8 cellular contexts compared by ENCODE assay signal in the genomic region with DNA sequence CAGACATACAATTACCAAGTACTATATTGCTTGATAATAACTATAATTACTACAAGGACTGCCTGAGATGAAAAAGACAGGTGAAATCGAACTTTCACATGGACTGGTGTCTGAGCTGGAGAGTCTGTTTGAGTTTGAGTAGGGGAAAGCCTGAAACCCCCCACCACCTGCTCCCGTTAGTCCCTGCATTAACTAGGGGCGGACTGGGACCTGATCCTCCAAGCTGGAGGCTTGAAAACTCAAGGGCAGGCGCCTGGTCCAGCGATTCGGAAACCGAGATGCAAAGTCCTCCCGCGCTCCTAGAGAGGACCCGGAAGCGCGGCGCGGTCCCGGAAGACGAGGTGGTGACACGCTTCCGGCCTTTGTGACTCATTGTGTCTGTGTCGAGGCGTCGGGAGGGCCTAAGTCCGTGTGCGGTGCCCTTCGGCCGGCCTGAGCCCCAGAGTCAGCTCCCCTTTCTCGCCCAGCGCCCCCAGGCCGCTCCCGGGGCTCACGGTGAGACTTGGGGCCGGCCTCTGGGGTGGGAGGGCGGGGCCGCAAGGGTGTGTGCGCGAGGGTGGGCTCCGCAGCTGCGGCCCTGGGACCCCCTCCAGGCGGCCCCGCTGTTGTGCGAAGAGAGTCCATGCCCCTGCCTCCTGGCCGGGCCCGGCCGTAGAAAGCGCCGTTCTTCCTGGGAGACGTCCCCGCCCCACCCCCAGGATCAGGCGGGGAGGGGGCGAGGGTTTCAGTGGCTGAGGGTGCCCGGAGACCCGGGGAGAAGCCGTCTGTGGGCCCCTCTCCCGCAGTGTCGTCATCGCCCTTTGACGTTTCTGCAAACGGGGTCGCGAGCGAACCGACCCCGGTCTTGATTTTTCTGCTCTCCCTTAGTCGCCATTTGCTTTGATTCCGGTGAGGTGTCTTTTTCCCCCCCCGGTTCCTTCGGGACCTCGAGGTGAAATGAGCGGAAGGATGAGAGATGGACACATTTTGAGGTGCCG. TPM values are rescaled to one million over a fixed set of nuclear protein-coding genes. Genes with fewer than 3 reads are reported as not detected.
DNase-seq lines count a peak whose midpoint lies in the region; ATAC-seq, FAIRE-seq and TF ChIP-seq lines count a peak whose summit lies in the region.

Gene ZKSCAN1 (plus strand): TSS at position 365 of the 977 bp plus-strand sequence. CDS start 7,911 bp downstream, outside the sequence.

- H3K36me3 ChIP-seq in Caco-2 (ENCODE audit: control insufficient read depth, insufficient read depth, low read length): no peaks in the 10 kb centered on the region
- peaks cover 18% of the 10 kb centered on the region for H3K36me3 ChIP-seq in NT2/D1 (ENCODE audit: insufficient read depth, insufficient read length, low read length)
- H3K36me3 ChIP-seq in endodermal cell (ENCODE audit: control insufficient read depth, insufficient read depth, low read length): peaks cover 11% of the 10 kb centered on the region

- H3K27me3 Mint-ChIP-seq in Caco-2 (ENCODE audit: insufficient read depth, unreplicated experiment) (no peaks in the 10 kb centered on the region), endodermal cell (ENCODE audit: insufficient read depth) (peaks cover 2% of the 10 kb centered on the region)

- H3K27me3 ChIP-seq in Caco-2 (replicated peaks; ENCODE audit: control insufficient read depth, insufficient read depth, low read length) (no peaks in the 10 kb centered on the region), NT2/D1 (ENCODE audit: insufficient read depth, insufficient read length) (no peaks in the 10 kb centered on the region), endodermal cell (ENCODE audit: control insufficient read depth, insufficient read depth, low read length, poor library complexity, severe bottlenecking) (no peaks in the 10 kb centered on the region)

- FAIRE-seq in HTR-8/SVneo (lab: Jason Lieb, UNC): no peak

- peak within 1 kb of the TSS; percentile 92 for H3K9ac ChIP-seq in NT2/D1 (ENCODE audit: insufficient read length, low read depth)
- peak within 1 kb of the TSS; percentile 95 for H3K9ac ChIP-seq in endodermal cell (ENCODE audit: extremely low read depth, low read length, poor library complexity, severe bottlenecking)

- H3K4me3 Mint-ChIP-seq in Caco-2 (ENCODE audit: unreplicated experiment): peak within 1 kb of the TSS; percentile 91
- peak within 1 kb of the TSS; percentile 93 for H3K4me3 Mint-ChIP-seq in endodermal cell

- intact Hi-C loops in Caco-2 (cut with micrococcal nuclease; ENCODE audit: unreplicated experiment): loop anchor here (1.0 kb wide), 3 partner anchors 12 to 38 kb away; no protein-coding TSS in a partner anchor

- H3K27ac Mint-ChIP-seq in Caco-2 (ENCODE audit: unreplicated experiment): peak within 1 kb of the TSS; percentile 90
- peak within 1 kb of the TSS; percentile 97 for H3K27ac Mint-ChIP-seq in endodermal cell

- H3K27ac ChIP-seq in endodermal cell (ENCODE audit: low read depth, low read length): peak within 1 kb of the TSS; percentile 93

- no TSS peak for BruUV-seq in Caco-2 (replicated peaks; lab: Mats Ljungman, UMichigan)

- H3K4me3 ChIP-seq in Caco-2 (ENCODE audit: low read depth, low read length) (peak within 1 kb of the TSS; percentile 82), NT2/D1 (ENCODE audit: insufficient read length, low read depth) (peak within 1 kb of the TSS; percentile 88), endodermal cell (ENCODE audit: low read length) (peak within 1 kb of the TSS; percentile 99)

- CTCF ChIA-PET in Caco-2 (lab: Charles Lee): interaction anchor here (0.6 to 1.3 kb wide), 3 partner anchors 12 to 67 kb away, joined by 3 to 6 read pairs (median 3); no protein-coding TSS in a partner anchor

- peak; percentile 89 for ATAC-seq in GM21367 (IDR thresholded peaks at IDR 0.05; ENCODE audit: unreplicated experiment)

- 0 to 1% methylated on average over 11 to 69 of the region's 69 CpGs for WGBS in endodermal cell (ENCODE audit: insufficient coverage in 1 of 2, insufficient read length in 1 of 2), 2 experiments

- POLR2A ChIA-PET in Caco-2 (lab: Charles Lee): interaction anchor here (0.6 to 1.7 kb wide), 10 partner anchors 9 to 399 kb away, joined by 3 to 14 read pairs (median 4); partner anchors contain the start of genes TRIM4 and ZSCAN25

- H3K9me3 ChIP-seq in Caco-2 (no peaks in the 10 kb centered on the region), NT2/D1 (ENCODE audit: insufficient read depth, low read length) (no peaks in the 10 kb centered on the region), endodermal cell (ENCODE audit: control insufficient read depth, low read length) (no peaks in the 10 kb centered on the region)

- DNase-seq in Caco-2 (peak; percentile 86 to 90), HTR-8/SVneo (ENCODE audit: insufficient read length, low spot score) (peak; percentile 87), NT2/D1 (ENCODE audit: low read depth, low spot score) (peak; percentile 92), endodermal cell (peak; percentile 94), mesenteric fat pad (ENCODE audit: low spot score) (peak; percentile 96)
- DNase-seq in activated CD8-positive, alpha-beta memory T cell treated with anti-CD3 and anti-CD28 coated beads, Interleukin-2, amount 50 U/mL, for 1 hour (ENCODE audit: extremely low read depth): peak; percentile 73
- DNase-seq in stimulated activated CD8-positive, alpha-beta memory T cell treated with anti-CD3 and anti-CD28 coated beads, Interleukin-15, amount 100 ng/mL, for 1 hour (ENCODE audit: low read depth): peak; percentile 67

- H3K4me1 ChIP-seq in Caco-2 (peaks cover 18% of the 10 kb centered on the region), NT2/D1 (ENCODE audit: insufficient read depth, insufficient read length) (no peaks in the 10 kb centered on the region), endodermal cell (ENCODE audit: control insufficient read depth, insufficient read depth, low read length) (no peaks in the 10 kb centered on the region)

- H3K9me3 Mint-ChIP-seq in Caco-2 (ENCODE audit: unreplicated experiment) (no peaks in the 10 kb centered on the region), endodermal cell (no peaks in the 10 kb centered on the region)

- TF ChIP-seq CTCF in Caco-2 (IDR thresholded peaks at IDR 0.05; ENCODE audit: insufficient read depth in 1 of 2, low read depth in 1 of 2, low read length in 1 of 2, severe bottlenecking in 1 of 2, unreplicated experiment in 1 of 2) (no peak), endodermal cell (conservative IDR thresholded peaks at IDR 0.05) (no peak)

- peaks cover 14% of the 10 kb centered on the region for H3K4me1 Mint-ChIP-seq in Caco-2 (ENCODE audit: low read depth, unreplicated experiment)
- peaks cover 16% of the 10 kb centered on the region for H3K4me1 Mint-ChIP-seq in endodermal cell

- peaks cover 40% of the 10 kb centered on the region for H3K36me3 Mint-ChIP-seq in Caco-2 (ENCODE audit: insufficient read depth, unreplicated experiment)
- H3K36me3 Mint-ChIP-seq in endodermal cell (ENCODE audit: low read depth): peaks cover 15% of the 10 kb centered on the region

RNA-seq across cellular contexts. Expression of gene ZKSCAN1, which starts in this region (rescaled TPM):
- total RNA-seq in Caco-2 (2022): 44.8 and 47.5 TPM in 2 replicates
- total RNA-seq in endodermal cell: 10 to 100 TPM; 57.1 to 68.0 TPM
- polyA plus RNA-seq in endodermal cell (2013, experiment 1 of 2): 43.6 TPM
- polyA plus RNA-seq in endodermal cell (2013, experiment 2 of 2): 42.6 TPM
- 58.9 TPM for total RNA-seq in mesenteric fat pad

Comparison
In these comparisons a context has a peak if more than half of its experiments do, and no peak if none do; other contexts are left out.
1. Peak in every context shown above with its lines: DNase-seq, ATAC-seq, H3K4me3 ChIP-seq and H3K27ac ChIP-seq.